9 cellular contexts compared by ENCODE assay signal in the genomic region with DNA sequence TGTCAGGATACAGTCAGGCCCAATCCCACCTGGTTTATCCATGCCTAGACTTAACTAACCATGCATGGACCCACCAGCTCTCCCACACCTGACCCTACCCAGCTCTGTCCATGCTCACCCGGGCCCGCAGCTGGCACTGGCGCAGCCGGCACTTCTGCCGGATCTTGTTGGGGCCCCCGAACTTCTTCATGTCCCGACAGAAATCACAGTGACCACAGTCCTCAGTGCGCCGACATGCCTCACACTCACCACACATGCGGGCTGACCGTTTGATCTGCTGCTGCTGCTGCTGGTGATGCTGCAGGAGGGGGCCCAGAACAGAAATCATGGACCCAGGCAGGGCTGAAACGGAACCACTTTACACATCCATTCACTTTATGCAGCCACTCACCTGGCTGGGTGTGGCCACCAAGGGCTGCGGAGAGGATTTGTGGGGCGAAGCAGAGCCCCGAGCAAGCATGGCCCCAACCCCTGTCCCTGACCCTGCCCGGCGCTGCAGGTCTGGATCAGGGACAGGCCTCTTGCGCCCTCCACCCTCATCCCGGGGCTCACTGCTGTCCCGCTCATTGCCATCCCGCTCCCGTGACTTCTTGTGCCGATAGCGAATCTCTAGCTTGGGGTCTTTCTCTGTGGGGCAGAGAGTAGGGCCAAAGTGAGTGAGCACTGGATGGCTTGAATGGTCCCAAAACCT. TPM values are rescaled to one million over a fixed set of nuclear protein-coding genes. Genes with fewer than 3 reads are reported as not detected.
A peak's percentile ranks its signal among the peaks of the same experiment; 100 is the strongest.
DNase-seq lines count a peak whose midpoint lies in the region; ATAC-seq and TF ChIP-seq lines count a peak whose summit lies in the region.
"Had no signal": no experiment of that assay in that cellular context is flagged by ENCODE, and none has a peak within 500 bp of the region (broad histone marks: within the 10 kb centered on the region; RNA-seq: fewer than 3 reads in every experiment).

No MANE protein-coding gene starts in this region.

- no peak for TF ChIP-seq CTCF in Calu3 (IDR thresholded peaks at IDR 0.05; ENCODE audit: unreplicated experiment)
- TF ChIP-seq CTCF in mammary epithelial cell (conservative IDR thresholded peaks at IDR 0.05 in 1 of 2, IDR thresholded peaks at IDR 0.05 in 1 of 2; ENCODE audit: extremely low read depth in 1 of 2, insufficient read depth in 1 of 2, low read depth in 1 of 2, low read length in 2 of 2) = no peak
- no peak for TF ChIP-seq CTCF in neural crest cell (conservative IDR thresholded peaks at IDR 0.05)
- TF ChIP-seq CTCF in adrenal gland (IDR thresholded peaks at IDR 0.05) = no peak

- intact Hi-C loops in Calu3 (cut with micrococcal nuclease; ENCODE audit: unreplicated experiment) = loop anchor here (5.0 kb wide), 1 partner anchor 72 kb away; no protein-coding TSS in a partner anchor
- intact Hi-C loops in mammary epithelial cell (cut with micrococcal nuclease) = loop anchor here (5.0 kb wide), 1 partner anchor 142 kb away; no protein-coding TSS in a partner anchor
- intact Hi-C loops in adrenal gland (cut with DNase I) = no loop called here

- H3K9me3 Mint-ChIP-seq in Calu3 (ENCODE audit: low read depth, unreplicated experiment) (no peaks in the 10 kb centered on the region), neural crest cell (no peaks in the 10 kb centered on the region)

- H3K4me3 Mint-ChIP-seq in Calu3 (ENCODE audit: low read depth, unreplicated experiment) (peak overlapping the region; percentile 89), neural crest cell (peak overlapping the region; percentile 98)

- H3K4me1 Mint-ChIP-seq in Calu3 (ENCODE audit: low read depth, unreplicated experiment) = peaks cover 31% of the 10 kb centered on the region
- H3K4me1 Mint-ChIP-seq in neural crest cell = peaks cover 29% of the 10 kb centered on the region

- no peak for ATAC-seq in HG02852 (IDR thresholded peaks at IDR 0.05; ENCODE audit: unreplicated experiment)

- H4K20me1 ChIP-seq in mammary epithelial cell (ENCODE audit: insufficient read depth, low read length) = no peaks in the 10 kb centered on the region

- no peak overlapping the region for H2AFZ ChIP-seq in mammary epithelial cell (ENCODE audit: low read depth, low read length)

- H3K9ac ChIP-seq in mammary epithelial cell (ENCODE audit: insufficient read depth, low read length) = no peak overlapping the region

- H3K4me1 ChIP-seq in mammary epithelial cell (ENCODE audit: insufficient read depth, low read length) (peaks cover 31% of the 10 kb centered on the region), adrenal gland (replicated peaks in 1 of 2) (peaks cover 7 to 13% of the 10 kb centered on the region in 2 donors)

- in situ Hi-C loops in mammary epithelial cell (cut with MboI; ENCODE audit: low sequenced_read_pairs in 2 of 2) = no loop called here

- H3K36me3 ChIP-seq in KOPT-K1 (ENCODE audit: insufficient read depth, low read length) (peaks cover 41% of the 10 kb centered on the region), mammary epithelial cell (ENCODE audit: insufficient read depth, low read length) (peaks cover 13% of the 10 kb centered on the region), adrenal gland (replicated peaks in 1 of 2) (peaks cover 0 to 28% of the 10 kb centered on the region in 2 donors)

- H3K27ac Mint-ChIP-seq in Calu3 (ENCODE audit: unreplicated experiment) (no peak overlapping the region), neural crest cell (ENCODE audit: unreplicated experiment) (no peak overlapping the region)

- H3K27me3 ChIP-seq in mammary epithelial cell (ENCODE audit: insufficient read depth, low read length) (no peaks in the 10 kb centered on the region), adrenal gland (no peaks in the 10 kb centered on the region)

- 94% methylated on average over 20 of the region's 24 CpGs for WGBS in mammary epithelial cell (ENCODE audit: low coverage, missing lambda C conversion rate)
- 94 to 97% (median 96%) methylated on average over 23 to 24 of the region's 24 CpGs for WGBS in adrenal gland, 4 donors

- dilution Hi-C loops in mammary epithelial cell (cut with HindIII; ENCODE audit: low sequenced_read_pairs) = no loop called here

- BruUV-seq in Calu3 (replicated peaks; lab: Mats Ljungman, UMichigan) (no TSS peak), mammary epithelial cell (replicated peaks; lab: Mats Ljungman, UMichigan) (TSS peak; percentile 10)

- H3K27ac ChIP-seq in KOPT-K1 (ENCODE audit: low read depth, low read length, poor library complexity, severe bottlenecking) (peak overlapping the region; percentile 81), mammary epithelial cell (ENCODE audit: insufficient read depth, low read depth, low read length) (no peak overlapping the region), adrenal gland (peak overlapping the region in 1 of 5 donors; percentile 94)

- no peak for DNase-seq in Calu3
- DNase-seq in mammary epithelial cell = no peak
- DNase-seq in neural crest cell (ENCODE audit: low read depth, low spot score) = no peak
- DNase-seq in effector CD4-positive, alpha-beta T cell = no peak
- DNase-seq in adrenal gland = no peak
- DNase-seq in HK-2 (ENCODE audit: unreplicated experiment) = no peak

- peak overlapping the region; percentile 83 for H3K4me2 ChIP-seq in mammary epithelial cell (ENCODE audit: insufficient read depth, low read depth, low read length)

- no peaks in the 10 kb centered on the region for H3K27me3 Mint-ChIP-seq in Calu3 (ENCODE audit: unreplicated experiment)
- H3K27me3 Mint-ChIP-seq in neural crest cell (ENCODE audit: low read depth) = peaks cover 4% of the 10 kb centered on the region

- H3K36me3 Mint-ChIP-seq in Calu3 (ENCODE audit: insufficient read depth, unreplicated experiment) (peaks cover 56% of the 10 kb centered on the region), neural crest cell (ENCODE audit: low read depth) (peaks cover 13% of the 10 kb centered on the region)

- H3K9me3 ChIP-seq in KOPT-K1 (ENCODE audit: insufficient read depth, low read length, poor library complexity, severe bottlenecking) (no peaks in the 10 kb centered on the region), mammary epithelial cell (replicated peaks; ENCODE audit: insufficient read depth, low read length) (no peaks in the 10 kb centered on the region), adrenal gland (replicated peaks in 1 of 3) (no peaks in the 10 kb centered on the region)

- no peak for TF ChIP-seq POLR2A in adrenal gland (IDR thresholded peaks at IDR 0.05)

- no peak overlapping the region for H3K4me3 ChIP-seq in mammary epithelial cell (replicated peaks in 1 of 3; ENCODE audit: insufficient read depth in 1 of 3, low read depth in 2 of 3, low read length in 3 of 3)
- no peak overlapping the region for H3K4me3 ChIP-seq in adrenal gland

- CTCF ChIA-PET in Calu3 (lab: Charles Lee) = no interaction called here
- CTCF ChIA-PET in mammary epithelial cell (lab: Charles Lee; ENCODE audit: low non-redundant PET) = no interaction called here

- peaks cover 46% of the 10 kb centered on the region for H3K79me2 ChIP-seq in mammary epithelial cell (ENCODE audit: insufficient read depth, low read length)

RNA-seq across cellular contexts. Expression of gene CXXC1, which starts 1.7 kb away (rescaled TPM):
- total RNA-seq in Calu3 (2022) = 75.1 and 95.2 TPM in 2 replicates
- 10 to 100 TPM; 27.7 to 78.2 TPM for total RNA-seq in mammary epithelial cell
- 67.3 TPM for polyA plus RNA-seq in mammary epithelial cell
- 25.7 TPM for polyA minus RNA-seq in mammary epithelial cell
- total RNA-seq in neural crest cell = 101 and 108 TPM in 2 replicates
- 100 to 1,000 TPM in 2 of 8 donors, 10 to 100 TPM in 6; 28.6 to 119 (median 66.2) TPM for total RNA-seq in adrenal gland
- polyA plus RNA-seq in adrenal gland = 100 to 1,000 TPM in 2 of 3 donors, 10 to 100 TPM in 1; 35.6 to 295 (median 249) TPM

RNA-seq across cellular contexts. Expression of gene MBD1, which starts 4.5 kb away (rescaled TPM):
- total RNA-seq in Calu3 (2022) (70.5 and 88.0 TPM in 2 replicates), mammary epithelial cell (100 to 1,000 TPM; 102 to 196 TPM), neural crest cell (65.2 and 77.2 TPM in 2 replicates), adrenal gland (100 to 1,000 TPM in 2 of 8 donors, 10 to 100 TPM in 6; 51.8 to 156 (median 80.7) TPM)
- polyA plus RNA-seq in mammary epithelial cell (83.4 TPM), adrenal gland (10 to 100 TPM; 46.2 to 64.3 (median 46.3) TPM)
- polyA minus RNA-seq in mammary epithelial cell = 81.4 TPM

RNA-seq across cellular contexts. Expression of gene CFAP53, which starts 19.5 kb away (rescaled TPM):
- total RNA-seq in Calu3 (2022) = 0.94 and 0.98 TPM in 2 replicates
- total RNA-seq in mammary epithelial cell = 1 to 10 TPM in 1 of 2 donors, under 1 TPM in 1; 0.67 to 1.7 TPM
- 0.29 TPM for polyA plus RNA-seq in mammary epithelial cell
- polyA minus RNA-seq in mammary epithelial cell = not detected
- total RNA-seq in neural crest cell = 0.54 and 0.84 TPM in 2 replicates
- 1 to 10 TPM in 4 of 8 donors, under 1 TPM in 4; 0.53 to 4.3 (median 1.1) TPM for total RNA-seq in adrenal gland
- 1 to 10 TPM; 1.1 to 2.8 (median 1.9) TPM for polyA plus RNA-seq in adrenal gland
- total RNA-seq: G401 had no signal

Comparison
In these comparisons a context has a peak if more than half of its experiments do, and no peak if none do; other contexts are left out.
1. intact Hi-C loops: an anchor here in Calu3 (5.0 kb wide) and mammary epithelial cell (5.0 kb wide); none called in adrenal gland.